19 cellular contexts compared by ENCODE assay signal in genomic region chr2:145286716-145287115, GRCh38.
"Had no signal": no experiment of that assay in that cellular context is flagged by ENCODE, and none has a peak within 500 bp of the region (broad histone marks: within the 10 kb centered on the region; RNA-seq: fewer than 3 reads in every experiment).

No MANE protein-coding gene starts in this region.

- H3K27me3 ChIP-seq: testis had no signal

- H3K4me1 ChIP-seq: testis had no signal

- ATAC-seq: left ventricle myocardium superior; natural killer cell treated with Interleukin-12 subunit alpha and Interleukin-12 subunit beta and Interleukin-15 and Interleukin-18, amount 100 ng/mL, for 72 hours had no signal

- DNase-seq: activated naive CD4-positive, alpha-beta T cell; activated T-cell treated with anti-CD3 and anti-CD28 coated beads, Interleukin-2, amount 50 U/mL, for 1 hour; amygdala; effector CD4-positive, alpha-beta T cell; foreskin melanocyte; glutamatergic neuron; hippocampal formation; kidney glomerular epithelial cell; left ventricle myocardium superior; mammary epithelial cell; midbrain; nucleus accumbens; posterior cingulate gyrus; stimulated activated CD4-positive, alpha-beta T cell treated with anti-CD3 and anti-CD28 coated beads, Interleukin-4, amount 100 ng/mL, for 1 hour; stimulated activated naive CD4-positive, alpha-beta T cell; T-helper 9 cell; testis; trophoblast cell had no signal

- H3K4me3 ChIP-seq: testis had no signal

- H3K27ac ChIP-seq: testis had no signal

- H3K9me3 ChIP-seq: testis had no signal
